12 cellular contexts compared by ENCODE assay signal in genomic region chr5:137605377-137605776, GRCh38.
DNase-seq lines count a peak whose midpoint lies in the region; ATAC-seq, FAIRE-seq and TF ChIP-seq lines count a peak whose summit lies in the region.
"Had no signal": no experiment of that assay in that cellular context is flagged by ENCODE, and none has a peak within 500 bp of the region (broad histone marks: within the 10 kb centered on the region; RNA-seq: fewer than 3 reads in every experiment).

No MANE protein-coding gene starts in this region.

- no peak overlapping the region for H2AFZ ChIP-seq in osteoblast (ENCODE audit: low read length)

- H3K36me3 ChIP-seq in osteoblast (ENCODE audit: insufficient read depth, low read length): no peaks in the 10 kb centered on the region

- H3K27me3 ChIP-seq in osteoblast (ENCODE audit: insufficient read depth, low read length): peaks cover 11% of the 10 kb centered on the region

- ATAC-seq in GM21737 (IDR thresholded peaks at IDR 0.05; ENCODE audit: unreplicated experiment): no peak

- H3K9me3 Mint-ChIP-seq in brain: no peaks in the 10 kb centered on the region
- H3K9me3 Mint-ChIP-seq: mesothelial cell of epicardium; T-helper 1 cell treated with Interleukin-12 subunit alpha and Interleukin-12 subunit beta and Interleukin-4 antibody, amounts not matched to agents 30 μg/mL and 1 μg/mL, for 36 hours had no signal

- peaks cover 8% of the 10 kb centered on the region for H3K4me1 ChIP-seq in osteoblast (ENCODE audit: insufficient read depth, low read length)

- peaks cover 22% of the 10 kb centered on the region for H3K4me1 Mint-ChIP-seq in brain
- H3K4me1 Mint-ChIP-seq: mesothelial cell of epicardium had no signal

- H3K4me3 Mint-ChIP-seq in brain: no peak overlapping the region
- H3K4me3 Mint-ChIP-seq: mesothelial cell of epicardium; T-helper 1 cell treated with Interleukin-12 subunit alpha and Interleukin-12 subunit beta and Interleukin-4 antibody, amounts not matched to agents 30 μg/mL and 1 μg/mL, for 36 hours had no signal

- DNase-seq in NCI-H1417 (lab: John Stamatoyannopoulos, UW) (peak; percentile 24 to 67 (median 64)), NCI-H1417 treated with DMSO at 0.1 percent for 48 hours (lab: John Stamatoyannopoulos, UW) (no peak), NCI-H2107 treated with DMSO at 0.1 percent for 48 hours (lab: John Stamatoyannopoulos, UW; ENCODE audit: unreplicated experiment) (peak; percentile 73), osteoblast (ENCODE audit: insufficient read length, low spot score, missing footprints) (no peak), medulla oblongata (ENCODE audit: extremely low spot score) (no peak), GM19239 (ENCODE audit: insufficient read length, low spot score) (no peak)
- DNase-seq: trophoblast cell had no signal

- H3K4me3 ChIP-seq in osteoblast (ENCODE audit: insufficient read depth, low read length): no peak overlapping the region

- H3K27me3 Mint-ChIP-seq in brain: peaks cover 24% of the 10 kb centered on the region

- no peaks in the 10 kb centered on the region for H3K9me3 ChIP-seq in osteoblast (ENCODE audit: low read depth, low read length)

- TF ChIP-seq CTCF in brain (conservative IDR thresholded peaks at IDR 0.05) (peak; percentile 31 to 53), osteoblast (IDR thresholded peaks at IDR 0.05; ENCODE audit: extremely low read depth, low read depth, low read length) (peak; percentile 55)

- H4K20me1 ChIP-seq in osteoblast (ENCODE audit: insufficient read depth, low read length): no peaks in the 10 kb centered on the region

- H3K4me2 ChIP-seq in osteoblast (ENCODE audit: insufficient read depth, low read length): no peak overlapping the region

- no peaks in the 10 kb centered on the region for H3K36me3 Mint-ChIP-seq in brain
- H3K36me3 Mint-ChIP-seq: mesothelial cell of epicardium had no signal

- H3K27ac ChIP-seq in osteoblast (ENCODE audit: low read depth, low read length): no peak overlapping the region
- H3K27ac ChIP-seq: epithelial cell of prostate had no signal

- no peaks in the 10 kb centered on the region for H3K79me2 ChIP-seq in osteoblast (ENCODE audit: insufficient read depth, low read length)

- peak overlapping the region in 1 of 5 experiments; percentile 23 for H3K27ac Mint-ChIP-seq in brain
- H3K27ac Mint-ChIP-seq: mesothelial cell of epicardium had no signal

- FAIRE-seq in GM19239 (lab: Jason Lieb, UNC): no peak

Comparison
In these comparisons a context has a peak if more than half of its experiments do, and no peak if none do; other contexts are left out.
1. DNase-seq: peak in NCI-H1417 (3 of 3) and NCI-H2107 treated with DMSO at 0.1 percent for 48 hours (single experiment); none in NCI-H1417 treated with DMSO at 0.1 percent for 48 hours (single experiment), osteoblast (single experiment), medulla oblongata (single experiment) and GM19239 (single experiment).